In genomic region chr2:70553334-70553583, GRCh38 we compare ENCODE assay signal across 8 cellular contexts. TPM values are rescaled to one million over a fixed set of nuclear protein-coding genes. Genes with fewer than 3 reads are reported as not detected.
A peak's percentile ranks its signal among the peaks of the same experiment; 100 is the strongest.
DNase-seq lines count a peak whose midpoint lies in the region; ATAC-seq and TF ChIP-seq lines count a peak whose summit lies in the region.

No MANE protein-coding gene starts in this region.

- TF ChIP-seq CTCF in fibroblast of lung (conservative IDR thresholded peaks at IDR 0.05 in 1 of 2, IDR thresholded peaks at IDR 0.05 in 1 of 2; ENCODE audit: low read depth in 1 of 2, low read length in 2 of 2) = no peak

- H3K4me2 ChIP-seq in fibroblast of lung (ENCODE audit: extremely low read depth, insufficient read depth, low read length) = peak overlapping the region; percentile 58

- peak overlapping the region in 3 of 4 experiments; percentile 12 to 55 (median 36) for H3K4me3 ChIP-seq in fibroblast of lung (replicated peaks in 1 of 4; ENCODE audit: control extremely low read depth in 1 of 4, insufficient read depth in 1 of 4, low read depth in 3 of 4, low read length in 4 of 4)

- peaks cover 21% of the 10 kb centered on the region for H3K27me3 ChIP-seq in fibroblast of lung (ENCODE audit: control insufficient read depth, insufficient read depth, low read length)

- H4K20me1 ChIP-seq in fibroblast of lung (ENCODE audit: control insufficient read depth, extremely low read depth, insufficient read depth, low read length) = no peaks in the 10 kb centered on the region

- no peaks in the 10 kb centered on the region for H3K9me3 ChIP-seq in fibroblast of lung (ENCODE audit: control insufficient read depth, insufficient read depth, low read depth, low read length)

- H3K36me3 ChIP-seq in fibroblast of lung (ENCODE audit: control insufficient read depth, insufficient read depth, low read length) = no peaks in the 10 kb centered on the region

- H2AFZ ChIP-seq in fibroblast of lung (ENCODE audit: low read length) = no peak overlapping the region

- H3K9ac ChIP-seq in fibroblast of lung (ENCODE audit: insufficient read depth, low read length) = no peak overlapping the region

- no peaks in the 10 kb centered on the region for H3K4me1 ChIP-seq in fibroblast of lung (ENCODE audit: control insufficient read depth, extremely low read depth, insufficient read depth, low read length)

- no peak overlapping the region for H3K27ac ChIP-seq in fibroblast of lung (ENCODE audit: insufficient read depth, low read length)

- ATAC-seq in HG02852 (IDR thresholded peaks at IDR 0.05; ENCODE audit: unreplicated experiment) (peak; percentile 21), HG03571 (IDR thresholded peaks at IDR 0.05; ENCODE audit: unreplicated experiment) (no peak)

- DNase-seq in Daoy (ENCODE audit: low read depth) = peak; percentile 48
- peak in 3 of 5 donors; percentile 14 to 18 (median 16) for DNase-seq in T-helper 1 cell
- no peak for DNase-seq in fibroblast of lung (ENCODE audit: low read depth in 2 of 2)
- DNase-seq in occipital lobe (lab: John Stamatoyannopoulos, UW) = peak; percentile 11
- DNase-seq in activated effector memory CD4-positive, alpha-beta T cell treated with Interleukin-2 at 50 U/mL for 16 hours = no peak
- no peak for DNase-seq in NCI-H1436 treated with DMSO at 0.1 percent for 48 hours (lab: John Stamatoyannopoulos, UW)

- H3K79me2 ChIP-seq in fibroblast of lung (ENCODE audit: control insufficient read depth, insufficient read depth, low read length) = no peaks in the 10 kb centered on the region

RNA-seq across cellular contexts. Expression of gene TGFA, which starts 0.4 kb away (rescaled TPM):
- total RNA-seq in Daoy (2014; rRNA removed; shearing (Covaris generic)) = 5.8 and 6.6 TPM in 2 replicates
- total RNA-seq in fibroblast of lung = not detected in 2 replicates
- polyA plus RNA-seq in fibroblast of lung = 0.06 TPM in 1 of 2 replicates, not detected in the other
- polyA plus RNA-seq in fibroblast of lung (2012) = not detected in 2 replicates
- not detected in 2 replicates for polyA minus RNA-seq in fibroblast of lung (ENCODE audit: low replicate concordance)
- 14.2 TPM for total RNA-seq in occipital lobe

Comparison
In these comparisons a context has a peak if more than half of its experiments do, and no peak if none do; other contexts are left out.
1. DNase-seq: peak in Daoy (single experiment), T-helper 1 cell (3 of 5) and occipital lobe (single experiment); none in fibroblast of lung (0 of 2), activated effector memory CD4-positive, alpha-beta T cell treated with Interleukin-2 at 50 U/mL for 16 hours (single experiment) and NCI-H1436 treated with DMSO at 0.1 percent for 48 hours (single experiment).